ENCODE assay signal across 8 cellular contexts in the genomic region with DNA sequence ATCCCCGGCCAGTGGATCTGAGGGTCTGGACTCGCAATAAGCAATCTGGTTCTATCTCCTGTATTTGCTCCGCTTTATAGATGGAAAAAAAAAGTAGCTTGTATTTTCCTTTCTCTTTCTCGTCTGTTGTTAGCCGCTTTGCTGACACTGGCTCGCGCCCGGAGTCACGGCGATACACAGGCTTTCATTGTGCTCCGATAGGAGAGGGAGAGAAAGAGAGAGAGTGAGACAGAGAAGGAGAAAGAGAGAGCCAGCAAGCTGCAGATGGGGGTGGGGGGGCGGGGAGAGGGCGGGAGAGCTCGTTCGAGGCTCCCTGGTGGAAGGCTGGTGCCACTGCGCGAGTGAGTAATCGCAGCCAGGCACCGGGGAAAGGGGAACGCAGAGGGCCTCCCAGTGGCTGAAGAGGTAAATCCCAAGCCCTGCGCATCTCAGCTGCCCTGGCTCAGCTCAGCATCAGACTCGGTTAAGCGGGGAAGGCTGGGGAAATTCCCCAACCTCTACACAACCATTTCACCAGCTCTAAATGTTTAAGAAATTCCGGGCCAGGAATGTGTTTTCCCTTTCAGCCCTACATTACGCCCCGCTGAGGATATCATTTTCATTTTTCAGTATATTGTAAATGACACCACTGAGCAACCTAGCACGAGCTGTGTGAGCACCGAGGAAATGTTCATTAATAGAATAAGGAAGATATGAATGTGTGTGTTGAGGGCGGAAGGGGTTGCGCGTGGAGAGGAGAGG. TPM values are rescaled to one million over a fixed set of nuclear protein-coding genes. Genes with fewer than 3 reads are reported as not detected.
DNase-seq lines count a peak whose midpoint lies in the region; ATAC-seq and TF ChIP-seq lines count a peak whose summit lies in the region.

A gene (minus strand): TSS at position 225 of the 741 bp plus-strand sequence. CDS start 1,300 bp downstream, outside the sequence.

- CTCF ChIA-PET in activated CD4-positive, alpha-beta memory T cell treated with anti-CD3 and anti-CD28 coated beads for 36 hours (lab: Charles Lee), result interaction anchor here (0.5 to 7.6 kb wide), 77 partner anchors 8 to 552 kb away, joined by 3 to 93 read pairs (median 4); a partner anchor contains a TSS

- POLR2A ChIA-PET in activated CD4-positive, alpha-beta memory T cell treated with anti-CD3 and anti-CD28 coated beads for 36 hours (lab: Charles Lee), result interaction anchor here (0.5 to 2.9 kb wide), 26 partner anchors 11 to 553 kb away, joined by 3 to 17 read pairs (median 4); a partner anchor contains a TSS

- no peaks in the 10 kb centered on the region for H3K27me3 ChIP-seq in dorsolateral prefrontal cortex

- H3K27me3 Mint-ChIP-seq in activated CD4-positive, alpha-beta memory T cell treated with anti-CD3 and anti-CD28 coated beads for 36 hours, result no peaks in the 10 kb centered on the region

- peak within 1 kb of the TSS; percentile 86 for H3K4me3 Mint-ChIP-seq in activated CD4-positive, alpha-beta memory T cell treated with anti-CD3 and anti-CD28 coated beads for 36 hours

- peaks cover 26% of the 10 kb centered on the region for H3K4me1 Mint-ChIP-seq in activated CD4-positive, alpha-beta memory T cell treated with anti-CD3 and anti-CD28 coated beads for 36 hours (ENCODE audit: low read depth)

- no peak within 1 kb of the TSS for H3K27ac ChIP-seq in C4-2B
- peak within 1 kb of the TSS in 57 of 59 donors; percentile 13 to 94 (median 85) for H3K27ac ChIP-seq in dorsolateral prefrontal cortex

- DNase-seq in NCI-H774 (lab: John Stamatoyannopoulos, UW) (peak; percentile 91), dorsolateral prefrontal cortex (peak; percentile 83 to 95 (median 94)), lower leg skin (ENCODE audit: low spot score in 2 of 2) (peak; percentile 94 to 98)
- DNase-seq in activated CD4-positive, alpha-beta memory T cell treated with anti-CD3 and anti-CD28 coated beads for 36 hours, result peak; percentile 96
- DNase-seq in stimulated activated CD4-positive, alpha-beta T cell treated with anti-CD3 and anti-CD28 coated beads, Interleukin-4, amount 100 ng/mL, for 4 hours, result peak; percentile 80 to 95

- peak within 1 kb of the TSS; percentile 95 for H3K27ac Mint-ChIP-seq in activated CD4-positive, alpha-beta memory T cell treated with anti-CD3 and anti-CD28 coated beads for 36 hours

- ATAC-seq in GM19395 (IDR thresholded peaks at IDR 0.05; ENCODE audit: unreplicated experiment) (peak; percentile 74), HG03558 (IDR thresholded peaks at IDR 0.05; ENCODE audit: extremely low read depth, unreplicated experiment) (peak; percentile 80)

- intact Hi-C loops in activated CD4-positive, alpha-beta memory T cell treated with anti-CD3 and anti-CD28 coated beads for 36 hours (cut with micrococcal nuclease), result loop anchor here (1.0 to 5.0 kb wide), 14 partner anchors 47 to 1191 kb away; a partner anchor contains a TSS
- intact Hi-C loops in dorsolateral prefrontal cortex (cut with DNase I), result loop anchor here (2.0 to 5.0 kb wide), 9 partner anchors 49 to 506 kb away; a partner anchor contains a TSS
- intact Hi-C loops in lower leg skin (cut with DNase I; ENCODE audit: low total_unique reads), result loop anchor here (5.0 kb wide), 2 partner anchors 296 to 496 kb away; no protein-coding TSS in a partner anchor

- H3K9me3 Mint-ChIP-seq in activated CD4-positive, alpha-beta memory T cell treated with anti-CD3 and anti-CD28 coated beads for 36 hours, result peaks cover 3% of the 10 kb centered on the region

- H3K36me3 Mint-ChIP-seq in activated CD4-positive, alpha-beta memory T cell treated with anti-CD3 and anti-CD28 coated beads for 36 hours, result peaks cover 24% of the 10 kb centered on the region

- TF ChIP-seq CTCF in C4-2B (conservative IDR thresholded peaks at IDR 0.05), result peak; percentile 96
- TF ChIP-seq CTCF in dorsolateral prefrontal cortex (IDR thresholded peaks at IDR 0.05 in 54 of 56, conservative IDR thresholded peaks at IDR 0.05 in 2 of 56; ENCODE audit: low read depth in 1 of 56, partially characterized antibody in 56 of 56), result peak; percentile 85 to 99 (median 98)
- TF ChIP-seq CTCF in lower leg skin (IDR thresholded peaks at IDR 0.05), result peak in 1 of 3 donors; percentile 68

- no peak for TF ChIP-seq POLR2A in lower leg skin (IDR thresholded peaks at IDR 0.05)

- H3K4me3 ChIP-seq in dorsolateral prefrontal cortex, result peak within 1 kb of the TSS; percentile 37 to 91 (median 75)
- peak within 1 kb of the TSS; percentile 54 for H3K4me3 ChIP-seq in lower leg skin (ENCODE audit: low read depth, poor library complexity, severe bottlenecking)

- WGBS in lower leg skin, 2 donors, result 7% methylated on average over 30 to 31 of the region's 31 CpGs

RNA-seq across cellular contexts. Expression of the gene that starts here (rescaled TPM):
- 10 to 100 TPM; 24.2 TPM for total RNA-seq in activated CD4-positive, alpha-beta memory T cell treated with anti-CD3 and anti-CD28 coated beads for 36 hours
- total RNA-seq in dorsolateral prefrontal cortex (10 to 100 TPM in 64 of 120 experiments, 1 to 10 TPM in 56; 4.9 to 21.8 (median 10.2) TPM), lower leg skin (10 to 100 TPM; 17.6 to 31.6 (median 25.8) TPM)
